Comparison of ENCODE assay signal across 8 cellular contexts in genomic region chr14:100305446-100306255, GRCh38. TPM values are rescaled to one million over a fixed set of nuclear protein-coding genes. Genes with fewer than 3 reads are reported as not detected.
DNase-seq lines count a peak whose midpoint lies in the region; ATAC-seq and TF ChIP-seq lines count a peak whose summit lies in the region.

No MANE protein-coding gene starts in this region.

- H3K9me3 Mint-ChIP-seq in progenitor cell of endocrine pancreas (ENCODE audit: low read depth) = no peaks in the 10 kb centered on the region

- peak overlapping the region; percentile 96 for H3K27ac Mint-ChIP-seq in progenitor cell of endocrine pancreas

- H3K36me3 Mint-ChIP-seq in progenitor cell of endocrine pancreas (ENCODE audit: insufficient read depth) = peaks cover 6% of the 10 kb centered on the region

- ATAC-seq in HG03095 (IDR thresholded peaks at IDR 0.05; ENCODE audit: unreplicated experiment) = no peak

- TF ChIP-seq CTCF in progenitor cell of endocrine pancreas (IDR thresholded peaks at IDR 0.05; ENCODE audit: unreplicated experiment) = no peak

- H3K27me3 Mint-ChIP-seq in progenitor cell of endocrine pancreas = no peaks in the 10 kb centered on the region

- peak overlapping the region; percentile 86 for H3K4me3 Mint-ChIP-seq in progenitor cell of endocrine pancreas (ENCODE audit: low read depth)

- peaks cover 24% of the 10 kb centered on the region for H3K4me1 Mint-ChIP-seq in progenitor cell of endocrine pancreas (ENCODE audit: low read depth)

- DNase-seq in DMS 273 (lab: John Stamatoyannopoulos, UW; ENCODE audit: unreplicated experiment) = peak; percentile 67
- DNase-seq in DMS 273 treated with DMSO at 0.1 percent for 48 hours (lab: John Stamatoyannopoulos, UW) = no peak
- DNase-seq in Kasumi-1 (lab: John Stamatoyannopoulos, UW) = peak; percentile 37 to 56
- DNase-seq in activated T-helper 1 cell treated with Interleukin-2 at 50 U/mL for 16 hours (ENCODE audit: low read depth) = peak; percentile 49
- DNase-seq in glomerular visceral epithelial cell (ENCODE audit: extremely low spot score) = peak; percentile 54
- peak; percentile 23 for DNase-seq in progenitor cell of endocrine pancreas (ENCODE audit: low spot score, unreplicated experiment)
- no peak for DNase-seq in ureter (ENCODE audit: low spot score)

RNA-seq across cellular contexts. Expression of gene SLC25A29, which starts 0.6 kb away (rescaled TPM):
- 236 and 238 TPM in 2 replicates for total RNA-seq in progenitor cell of endocrine pancreas
- 58.4 TPM for total RNA-seq in ureter

RNA-seq across cellular contexts. Expression of gene SLC25A47, which starts 17.5 kb away (rescaled TPM):
- not detected in 2 replicates for total RNA-seq in progenitor cell of endocrine pancreas
- not detected for total RNA-seq in ureter

Comparison
In these comparisons a context has a peak if more than half of its experiments do, and no peak if none do; other contexts are left out.
1. DNase-seq: peak in DMS 273 (single experiment), Kasumi-1 (2 of 2), activated T-helper 1 cell treated with Interleukin-2 at 50 U/mL for 16 hours (single experiment), glomerular visceral epithelial cell (single experiment) and progenitor cell of endocrine pancreas (single experiment); none in DMS 273 treated with DMSO at 0.1 percent for 48 hours (single experiment) and ureter (single experiment).